Comparison of ENCODE assay signal across 7 cellular contexts in genomic region chr13:89514534-89515312, GRCh38.
A peak's percentile ranks its signal among the peaks of the same experiment; 100 is the strongest.
DNase-seq lines count a peak whose midpoint lies in the region; ATAC-seq, FAIRE-seq and TF ChIP-seq lines count a peak whose summit lies in the region.

No MANE protein-coding gene starts in this region.

- H3K27ac ChIP-seq in RWPE1 = no peak overlapping the region

- no peak for TF ChIP-seq CTCF in RWPE1 (conservative IDR thresholded peaks at IDR 0.05; ENCODE audit: low read depth)
- no peak for TF ChIP-seq CTCF in fibroblast of the aortic adventitia (IDR thresholded peaks at IDR 0.05; ENCODE audit: insufficient read depth, low read length)

- CTCF ChIA-PET in RWPE1 (lab: Yijun Ruan, JAX) = no interaction called here

- no peak for FAIRE-seq in HTR-8/SVneo (lab: Jason Lieb, UNC)

- ATAC-seq in GM18858 (IDR thresholded peaks at IDR 0.05; ENCODE audit: unreplicated experiment) = no peak

- POLR2A ChIA-PET in RWPE1 (lab: Yijun Ruan, JAX; ENCODE audit: low non-redundant PET) = no interaction called here

- DNase-seq in HTR-8/SVneo (ENCODE audit: insufficient read length, low spot score) = peak; percentile 15
- peak; percentile 63 for DNase-seq in RWPE1 (ENCODE audit: low spot score)
- peak; percentile 4 for DNase-seq in fibroblast of the aortic adventitia (ENCODE audit: low read depth)
- peak; percentile 16 for DNase-seq in retina
- no peak for DNase-seq in activated T-cell treated with anti-CD3 and anti-CD28 coated beads for 4 hours
- no peak for DNase-seq in effector CD8-positive, alpha-beta T cell (lab: John Stamatoyannopoulos, UW)

- H3K4me3 ChIP-seq in fibroblast of the aortic adventitia (ENCODE audit: low read depth, low read length) = no peak overlapping the region

Comparison
In these comparisons a context has a peak if more than half of its experiments do, and no peak if none do; other contexts are left out.
1. DNase-seq: peak in HTR-8/SVneo (single experiment), RWPE1 (single experiment), fibroblast of the aortic adventitia (single experiment) and retina (single experiment); none in activated T-cell treated with anti-CD3 and anti-CD28 coated beads for 4 hours (single experiment) and effector CD8-positive, alpha-beta T cell (single experiment).